ENCODE assay signal across 10 cellular contexts in the genomic region with DNA sequence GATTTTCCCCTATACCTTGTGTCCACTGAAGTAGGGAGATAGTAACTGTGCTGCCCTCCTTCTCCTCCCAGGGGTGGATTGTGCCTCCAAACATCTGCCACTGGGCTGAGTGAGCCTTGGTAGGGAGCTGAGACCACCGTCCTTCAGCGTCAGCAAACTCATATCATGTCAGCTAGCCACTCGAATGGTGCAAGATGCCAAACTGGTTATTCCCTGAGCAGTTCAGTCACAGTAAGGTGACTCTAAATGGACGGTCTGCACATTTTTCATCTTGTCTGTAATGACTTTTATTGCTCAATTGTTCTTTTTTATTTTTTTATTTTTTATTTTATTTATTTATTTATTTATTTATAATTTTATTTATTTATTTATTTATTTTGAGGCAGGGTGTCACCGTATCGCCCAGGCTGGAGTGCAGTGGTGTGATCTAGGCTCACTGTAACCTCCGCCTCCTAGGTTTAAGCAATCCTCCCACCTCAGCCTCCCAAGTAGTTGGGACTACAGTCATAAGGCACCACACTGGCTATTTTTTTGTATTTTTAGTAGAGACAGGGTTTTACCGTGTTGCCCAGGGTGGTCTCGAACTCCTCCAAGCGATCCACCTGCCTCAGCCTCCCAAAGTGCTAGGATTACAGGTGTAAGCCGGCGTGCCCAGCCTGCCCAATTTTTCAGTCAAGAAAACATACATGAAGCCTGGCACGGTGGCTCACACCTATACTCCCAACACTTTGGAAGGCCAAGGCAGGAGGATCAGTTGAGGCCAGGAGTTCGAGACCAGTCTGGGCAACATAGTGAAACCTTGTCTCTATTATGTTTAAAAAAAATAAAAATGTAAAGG. TPM values are rescaled to one million over a fixed set of nuclear protein-coding genes. Genes with fewer than 3 reads are reported as not detected.
DNase-seq lines count a peak whose midpoint lies in the region; ATAC-seq, FAIRE-seq and TF ChIP-seq lines count a peak whose summit lies in the region.
"Had no signal": no experiment of that assay in that cellular context is flagged by ENCODE, and none has a peak within 500 bp of the region (broad histone marks: within the 10 kb centered on the region; RNA-seq: fewer than 3 reads in every experiment).

No MANE protein-coding gene starts in this region.

- H3K27ac ChIP-seq in A549, result peak overlapping the region; percentile 44 to 62
- peak overlapping the region; percentile 67 for H3K27ac ChIP-seq in KOPT-K1 (ENCODE audit: low read depth, low read length, poor library complexity, severe bottlenecking)

- no peaks in the 10 kb centered on the region for H3K9me3 Mint-ChIP-seq in central memory CD8-positive, alpha-beta T cell
- H3K9me3 Mint-ChIP-seq in naive thymus-derived CD8-positive, alpha-beta T cell, result no peaks in the 10 kb centered on the region

- H3K27ac Mint-ChIP-seq in central memory CD8-positive, alpha-beta T cell (ENCODE audit: low read depth), result peak overlapping the region; percentile 96
- H3K27ac Mint-ChIP-seq in naive thymus-derived CD8-positive, alpha-beta T cell, result peak overlapping the region; percentile 94 to 100 (median 96)

- POLR2A ChIA-PET in A549 (lab: Yijun Ruan, JAX), result interaction anchor here (2.7 kb wide), 1 partner anchor 29 kb away, joined by 19 read pairs; no protein-coding TSS in a partner anchor
- POLR2A ChIA-PET in naive thymus-derived CD8-positive, alpha-beta T cell (lab: Charles Lee), result interaction anchor here (1.1 to 21.0 kb wide), 6 partner anchors 10 to 267 kb away, joined by 3 to 1727 read pairs (median 32); a partner anchor contains a TSS

- H3K4me1 Mint-ChIP-seq in central memory CD8-positive, alpha-beta T cell, result peaks cover 29% of the 10 kb centered on the region
- H3K4me1 Mint-ChIP-seq in naive thymus-derived CD8-positive, alpha-beta T cell, result peaks cover 25 to 52% (median 43%) of the 10 kb centered on the region in 4 donors

- ATAC-seq in A549 (peak in 1 of 2 experiments; percentile 14; a peak in 3 of 6 replicates), GM21423 (IDR thresholded peaks at IDR 0.05; ENCODE audit: unreplicated experiment) (no peak), GM18909 (IDR thresholded peaks at IDR 0.05; ENCODE audit: poor library complexity, unreplicated experiment) (no peak)
- ATAC-seq in central memory CD8-positive, alpha-beta T cell (replicated peaks; ENCODE audit: extremely low read depth, poor library complexity, severe bottlenecking), result no peak
- ATAC-seq in naive thymus-derived CD8-positive, alpha-beta T cell, result no peak

- CTCF ChIA-PET in A549 (lab: Yijun Ruan, JAX), result interaction anchor here (0.6 to 2.5 kb wide), 3 partner anchors 8 to 104 kb away, joined by 4 to 8 read pairs (median 5); no protein-coding TSS in a partner anchor

- no peaks in the 10 kb centered on the region for H3K9me3 ChIP-seq in A549
- H3K9me3 ChIP-seq in KOPT-K1 (ENCODE audit: insufficient read depth, low read length, poor library complexity, severe bottlenecking), result no peaks in the 10 kb centered on the region
- H3K9me3 ChIP-seq in BE2C, result no peaks in the 10 kb centered on the region

- DNase-seq in A549 (ENCODE audit: low read depth in 1 of 2, low spot score in 1 of 2) (no peak), BE2C (no peak), NCI-H2171 treated with DMSO at 0.1 percent for 48 hours (lab: John Stamatoyannopoulos, UW) (no peak)
- DNase-seq in central memory CD8-positive, alpha-beta T cell (ENCODE audit: low spot score in 2 of 2), result no peak
- no peak for DNase-seq in naive thymus-derived CD8-positive, alpha-beta T cell
- DNase-seq: DMS 273 treated with DMSO at 0.1 percent for 48 hours, NCI-H510A had no signal

- H3K4me1 ChIP-seq in A549 (peaks cover 27% of the 10 kb centered on the region), BE2C (no peaks in the 10 kb centered on the region)

- no peaks in the 10 kb centered on the region for H3K27me3 ChIP-seq in BE2C

- H3K4me3 Mint-ChIP-seq in central memory CD8-positive, alpha-beta T cell, result peak overlapping the region; percentile 83
- H3K4me3 Mint-ChIP-seq in naive thymus-derived CD8-positive, alpha-beta T cell, result peak overlapping the region in 9 of 10 donors; percentile 12 to 90 (median 60)

- TF ChIP-seq CTCF in A549 (IDR thresholded peaks at IDR 0.05) (no peak), BE2C (IDR thresholded peaks at IDR 0.05; ENCODE audit: low read depth, low read length) (no peak)

- H3K4me3 ChIP-seq in A549, result no peak overlapping the region
- no peak overlapping the region for H3K4me3 ChIP-seq in BE2C (ENCODE audit: low read depth, low read length)

- H3K4me2 ChIP-seq in A549, result no peak overlapping the region; the same call in 2 of the 3 replicates

- no peaks in the 10 kb centered on the region for H3K36me3 ChIP-seq in KOPT-K1 (ENCODE audit: insufficient read depth, low read length)
- H3K36me3 ChIP-seq in BE2C, result no peaks in the 10 kb centered on the region

- no peak for TF ChIP-seq EP300 in A549 (IDR thresholded peaks at IDR 0.05)

- no peak for FAIRE-seq in A549 (lab: Jason Lieb, UNC)

- no peaks in the 10 kb centered on the region for H3K27me3 Mint-ChIP-seq in central memory CD8-positive, alpha-beta T cell
- H3K27me3 Mint-ChIP-seq in naive thymus-derived CD8-positive, alpha-beta T cell, result no peaks in the 10 kb centered on the region

- TF ChIP-seq POLR2A in A549 (IDR thresholded peaks at IDR 0.05; ENCODE audit: low read length), result no peak

- peaks cover 4% of the 10 kb centered on the region for H3K36me3 Mint-ChIP-seq in central memory CD8-positive, alpha-beta T cell (ENCODE audit: insufficient read depth)
- H3K36me3 Mint-ChIP-seq in naive thymus-derived CD8-positive, alpha-beta T cell, result no peaks in the 10 kb centered on the region

- 92% methylated on average over 14 of the region's 14 CpGs for WGBS in A549 (ENCODE audit: missing lambda C conversion rate)

- no peak for TF ChIP-seq RAD21 in A549 (conservative IDR thresholded peaks at IDR 0.05 in 1 of 2, IDR thresholded peaks at IDR 0.05 in 1 of 2)

TF ChIP-seq in A549, 52 proteins besides CTCF, POLR2A, EP300 and RAD21:
- TF ChIP-seq TFCP2L1 (CRISPR knock-in tag; IDR thresholded peaks at IDR 0.05) (no peak), ZSCAN20 (CRISPR knock-in tag; IDR thresholded peaks at IDR 0.05) (no peak), SMC3 (IDR thresholded peaks at IDR 0.05) (no peak), CBX2 (IDR thresholded peaks at IDR 0.05; ENCODE audit: borderline replicate concordance, low read depth) (no peak), JUNB (IDR thresholded peaks at IDR 0.05) (no peak)

RNA-seq across cellular contexts. Expression of a gene that starts 8.8 kb away (rescaled TPM):
- polyA plus RNA-seq in A549 (2011; rRNA removed) (86.8 and 134 TPM in 2 replicates), A549 (2017; fragmentation: RNase III; extraction: RNeasy Plus Mini Kit Qiagen cat#74134 plus additional on column Dnase treatment) (284 to 310 TPM (median 304 TPM) in 3 replicates)
- 207 and 256 TPM in 2 replicates for polyA plus RNA-seq in A549 (2012; cell fraction: cytosol; rRNA removed)
- polyA plus RNA-seq in A549 (2012; cell fraction: nucleus; rRNA removed), result 280 and 285 TPM in 2 replicates
- polyA minus RNA-seq in A549 (2011; rRNA and poly(A)+ RNA removed), result 92.8 and 115 TPM in 2 replicates
- total RNA-seq in naive thymus-derived CD8-positive, alpha-beta T cell, result 100 to 1,000 TPM; 386 to 393 TPM
- polyA plus RNA-seq in naive thymus-derived CD8-positive, alpha-beta T cell, result 100 to 1,000 TPM; 159 to 218 (median 195) TPM
- polyA plus RNA-seq in BE2C (2012; ENCODE audit: insufficient read depth, insufficient read length, low read depth), result 374 TPM
